Comparison of ENCODE assay signal across 9 cellular contexts in genomic region chr5:76542887-76543690, GRCh38.
DNase-seq lines count a peak whose midpoint lies in the region; ATAC-seq, FAIRE-seq and TF ChIP-seq lines count a peak whose summit lies in the region.
"Had no signal": no experiment of that assay in that cellular context is flagged by ENCODE, and none has a peak within 500 bp of the region (broad histone marks: within the 10 kb centered on the region; RNA-seq: fewer than 3 reads in every experiment).

No MANE protein-coding gene starts in this region.

- peak overlapping the region; percentile 7 to 48 for H3K27ac ChIP-seq in kidney (ENCODE audit: low read depth in 2 of 2, low read length in 2 of 2)
- H3K27ac ChIP-seq in caudate nucleus (ENCODE audit: low read depth, low read length): no peak overlapping the region

- TF ChIP-seq CTCF in Loucy (conservative IDR thresholded peaks at IDR 0.05; ENCODE audit: low read length) (no peak), kidney (IDR thresholded peaks at IDR 0.05; ENCODE audit: borderline replicate concordance, extremely low read depth, insufficient read depth) (no peak)

- peaks cover 70% of the 10 kb centered on the region for H3K79me2 ChIP-seq in Loucy (ENCODE audit: insufficient read depth, low read length)

- H3K4me3 ChIP-seq in Loucy (ENCODE audit: low read length, poor library complexity, severe bottlenecking) (peak overlapping the region; percentile 68), kidney (ENCODE audit: low read length in 2 of 2) (no peak overlapping the region)

- H3K4me1 ChIP-seq in Loucy (ENCODE audit: insufficient read depth, low read length, poor library complexity, severe bottlenecking) (peaks cover 79% of the 10 kb centered on the region), kidney (ENCODE audit: control insufficient read depth in 1 of 2, insufficient read depth in 1 of 2, low read depth in 1 of 2, low read length in 2 of 2) (peaks cover 6 to 24% of the 10 kb centered on the region in 2 donors)

- H3F3A ChIP-seq in Loucy (ENCODE audit: low read depth): peaks cover 26% of the 10 kb centered on the region

- peak overlapping the region; percentile 85 for H3K4me2 ChIP-seq in Loucy (ENCODE audit: low read depth, low read length, poor library complexity, severe bottlenecking)

- no peak for ATAC-seq in HG02759 (IDR thresholded peaks at IDR 0.05; ENCODE audit: unreplicated experiment)

- DNase-seq in activated T-cell treated with anti-CD3 and anti-CD28 coated beads for 4 hours (peak; percentile 27), kidney (peak; percentile 53), caudate nucleus (lab: John Stamatoyannopoulos, UW) (no peak), glomerular visceral epithelial cell (ENCODE audit: extremely low spot score) (no peak), NCI-H2196 (lab: John Stamatoyannopoulos, UW; ENCODE audit: unreplicated experiment) (no peak)
- DNase-seq in stimulated activated CD8-positive, alpha-beta memory T cell treated with anti-CD3 and anti-CD28 coated beads, Interleukin-7, amount 100 ng/mL, for 1 hour (ENCODE audit: low read depth in 2 of 2): peak; percentile 16 to 27
- DNase-seq: anterior cingulate cortex had no signal

- FAIRE-seq in kidney (lab: Jason Lieb, UNC): no peak

- H3K9me2 ChIP-seq in Loucy (replicated peaks; ENCODE audit: low read depth, low read length): no peaks in the 10 kb centered on the region

- peak overlapping the region; percentile 70 for H3K9ac ChIP-seq in Loucy (ENCODE audit: low read depth, low read length, poor library complexity, severe bottlenecking)
- no peak overlapping the region for H3K9ac ChIP-seq in kidney (ENCODE audit: low read length in 2 of 2)

- no peaks in the 10 kb centered on the region for H3K27me3 ChIP-seq in Loucy (ENCODE audit: insufficient read depth, low read length, poor library complexity, severe bottlenecking)

- peaks cover under 1% of the 10 kb centered on the region; the same call in 1 of the 2 replicates for H3K36me3 ChIP-seq in Loucy (ENCODE audit: insufficient read depth, low read length)
- H3K36me3 ChIP-seq in kidney (ENCODE audit: control insufficient read depth in 1 of 2, insufficient read depth in 2 of 2, low read length in 2 of 2): no peaks in the 10 kb centered on the region

- H2AFZ ChIP-seq in Loucy (ENCODE audit: low read length): peak overlapping the region; percentile 36; the same call in 1 of the 2 replicates

- H3K9me3 ChIP-seq in Loucy (ENCODE audit: insufficient read depth, low read depth, low read length) (no peaks in the 10 kb centered on the region), kidney (ENCODE audit: control insufficient read depth in 1 of 2, low read length in 2 of 2) (no peaks in the 10 kb centered on the region)

- H4K20me1 ChIP-seq in Loucy (ENCODE audit: insufficient read depth, low read length, poor library complexity, severe bottlenecking): no peaks in the 10 kb centered on the region

- intact Hi-C loops in kidney (cut with DNase I): no loop called here

Comparison
In these comparisons a context has a peak if more than half of its experiments do, and no peak if none do; other contexts are left out.
1. DNase-seq: peak in activated T-cell treated with anti-CD3 and anti-CD28 coated beads for 4 hours (single experiment), kidney (single experiment) and stimulated activated CD8-positive, alpha-beta memory T cell treated with anti-CD3 and anti-CD28 coated beads, Interleukin-7, amount 100 ng/mL, for 1 hour (2 of 2); none in caudate nucleus (0 of 61), glomerular visceral epithelial cell (single experiment) and NCI-H2196 (single experiment).